ENCODE assay signal across 20 cellular contexts in genomic region chr1:167594827-167595226, GRCh38. TPM values are rescaled to one million over a fixed set of nuclear protein-coding genes. Genes with fewer than 3 reads are reported as not detected.
DNase-seq lines count a peak whose midpoint lies in the region; ATAC-seq, FAIRE-seq and TF ChIP-seq lines count a peak whose summit lies in the region.
"Had no signal": no experiment of that assay in that cellular context is flagged by ENCODE, and none has a peak within 500 bp of the region (broad histone marks: within the 10 kb centered on the region; RNA-seq: fewer than 3 reads in every experiment).

No MANE protein-coding gene starts in this region.

- CTCF ChIA-PET in SK-N-SH (lab: Yijun Ruan, JAX) = interaction anchor here (0.9 to 2.6 kb wide), 5 partner anchors 11 to 103 kb away, joined by 3 to 19 read pairs (median 3); no protein-coding TSS in a partner anchor
- CTCF ChIA-PET in K562 (lab: Yijun Ruan, JAX; ENCODE audit: low intra/inter-chr PET ratio) = no interaction called here

- ATAC-seq in SK-N-SH treated with all-trans-retinoic acid at 6 μM for 48 hours (peak; percentile 59), K562 (0 out of 3 replicates have a peak, but pooled peaks have one; percentile 27), GM18868 (IDR thresholded peaks at IDR 0.05; ENCODE audit: unreplicated experiment) (no peak), HG03460 (IDR thresholded peaks at IDR 0.05; ENCODE audit: unreplicated experiment) (no peak)
- ATAC-seq: GM23338, HepG2 had no signal

- no peak for DNase-seq in SK-N-SH
- peak; percentile 79 to 83 for DNase-seq in NCI-H446 (lab: John Stamatoyannopoulos, UW)
- no peak for DNase-seq in K562 (ENCODE audit: extremely low read depth in 1 of 4, low spot score in 3 of 4)
- DNase-seq in SJCRH30 = no peak
- DNase-seq: C1 segment of cervical spinal cord; Calu3; CD4-positive, alpha-beta T cell; DMS153; DMS79 treated with DMSO at 0.1 percent for 48 hours; EL; H7 had no signal

- H3K9ac ChIP-seq in SK-N-SH = no peak overlapping the region
- H3K9ac ChIP-seq in K562 (ENCODE audit: insufficient read depth in 1 of 2, low read depth in 2 of 2, low read length in 2 of 2) = no peak overlapping the region

- TF ChIP-seq EP300 in SK-N-SH (IDR thresholded peaks at IDR 0.05; ENCODE audit: borderline replicate concordance in 1 of 2, low read depth in 1 of 2, low read length in 1 of 2) (no peak), K562 (IDR thresholded peaks at IDR 0.05; ENCODE audit: low read length) (no peak)

- H3K9me3 ChIP-seq in SK-N-SH = no peaks in the 10 kb centered on the region
- H3K9me3 ChIP-seq in K562 (replicated peaks; ENCODE audit: control insufficient read depth, insufficient read depth, low read depth, low read length) = peaks cover 3% of the 10 kb centered on the region; the same call in 1 of the 2 replicates
- no peaks in the 10 kb centered on the region for H3K9me3 ChIP-seq in SJCRH30 (replicated peaks)

- H3K27me3 ChIP-seq in SK-N-SH (ENCODE audit: insufficient read depth) (peaks cover 3% of the 10 kb centered on the region; the same call in 1 of the 2 replicates), K562 (ENCODE audit: control insufficient read depth in 2 of 2, insufficient read depth in 2 of 2, low read length in 2 of 2) (no peaks in the 10 kb centered on the region), SJCRH30 (no peaks in the 10 kb centered on the region)

- in situ Hi-C loops in K562 (cut with MboI) = no loop called here

- H4K20me1 ChIP-seq in SK-N-SH (ENCODE audit: insufficient read depth) (no peaks in the 10 kb centered on the region), K562 (replicated peaks; ENCODE audit: control insufficient read depth, insufficient read depth, low read length) (no peaks in the 10 kb centered on the region)

- TF ChIP-seq RAD21 in SK-N-SH (IDR thresholded peaks at IDR 0.05; ENCODE audit: low read length) (no peak), K562 (CRISPR knock-in tag; conservative IDR thresholded peaks at IDR 0.05 in 1 of 2, IDR thresholded peaks at IDR 0.05 in 1 of 2) (no peak)

- intact Hi-C loops in K562 (cut with micrococcal nuclease) = no loop called here

- no peak overlapping the region for H2AFZ ChIP-seq in SK-N-SH (ENCODE audit: low read depth)
- peak overlapping the region; percentile 55 for H2AFZ ChIP-seq in K562 (ENCODE audit: low read depth, low read length)
- H2AFZ ChIP-seq: GM23338 had no signal

- no peaks in the 10 kb centered on the region for H3K36me3 ChIP-seq in SK-N-SH (replicated peaks in 1 of 2; ENCODE audit: control insufficient read depth in 1 of 2, insufficient read depth in 2 of 2, low read length in 1 of 2)
- H3K36me3 ChIP-seq in K562 (ENCODE audit: control insufficient read depth, insufficient read depth, low read length) = no peaks in the 10 kb centered on the region
- no peaks in the 10 kb centered on the region for H3K36me3 ChIP-seq in SJCRH30

- TF ChIP-seq CTCF in SK-N-SH (IDR thresholded peaks at IDR 0.05) (no peak), K562 (IDR thresholded peaks at IDR 0.05 in 2 of 3, conservative IDR thresholded peaks at IDR 0.05 in 1 of 3; ENCODE audit: insufficient read depth in 2 of 3, low read depth in 1 of 3, low read length in 3 of 3) (no peak)

- H3K79me2 ChIP-seq in SK-N-SH (ENCODE audit: insufficient read depth) = no peaks in the 10 kb centered on the region
- H3K79me2 ChIP-seq in K562 (ENCODE audit: control insufficient read depth, insufficient read depth, low read length) = no peaks in the 10 kb centered on the region

- H3K4me2 ChIP-seq in SK-N-SH = no peak overlapping the region; the same call in 1 of the 2 replicates
- no peak overlapping the region for H3K4me2 ChIP-seq in K562 (ENCODE audit: insufficient read depth, low read length)
- H3K4me2 ChIP-seq: GM23338 had no signal

- H3K9me2 ChIP-seq in SK-N-SH = no peaks in the 10 kb centered on the region

- WGBS in SK-N-SH (ENCODE audit: low lambda C conversion rate) = 38% methylated on average over 6 of the region's 6 CpGs
- WGBS in K562 (ENCODE audit: insufficient coverage, low coverage, missing lambda C conversion rate) = 61% methylated on average over 6 of the region's 6 CpGs

- no peak for FAIRE-seq in K562 (lab: Jason Lieb, UNC)
- FAIRE-seq: A204.1, G401.6, GM12891, HepG2, HTR-8/SVneo had no signal

- H3K4me1 ChIP-seq in SK-N-SH (ENCODE audit: control insufficient read depth in 1 of 2, insufficient read depth in 2 of 2, low read depth in 1 of 2, low read length in 1 of 2) (no peaks in the 10 kb centered on the region; a peak in 1 of 4 replicates), K562 (replicated peaks in 1 of 2; ENCODE audit: control insufficient read depth in 2 of 2, insufficient read depth in 2 of 2, low read length in 2 of 2) (peaks cover 0 to 2% of the 10 kb centered on the region in 2 experiments; a peak in 2 of 5 replicates), SJCRH30 (no peaks in the 10 kb centered on the region)

- H3F3A ChIP-seq in SK-N-SH (replicated peaks; ENCODE audit: insufficient read depth) = no peaks in the 10 kb centered on the region

- no TSS peak for BruUV-seq in K562 (replicated peaks; lab: Mats Ljungman, UMichigan)

- POLR2A ChIA-PET in SK-N-SH (lab: Yijun Ruan, JAX) (no interaction called here), K562 (lab: Yijun Ruan, JAX) (interaction anchor here (0.8 to 2.4 kb wide), 7 partner anchors 9 to 41 kb away, joined by 3 to 8 read pairs (median 3); partner anchors contain the start of gene CREG1)

- no peak for TF ChIP-seq POLR2A in K562 (conservative IDR thresholded peaks at IDR 0.05)

- H3K9me1 ChIP-seq in K562 (ENCODE audit: control insufficient read depth, insufficient read depth, low read length) = no peaks in the 10 kb centered on the region

- H3K4me3 ChIP-seq in SK-N-SH (ENCODE audit: low read depth in 2 of 2, low read length in 1 of 2) (no peak overlapping the region), K562 (no peak overlapping the region), SJCRH30 (no peak overlapping the region)
- H3K4me3 ChIP-seq: GM23338 had no signal

- H3K27ac ChIP-seq in SK-N-SH (ENCODE audit: low read depth in 2 of 2, low read length in 1 of 2) (no peak overlapping the region), K562 (ENCODE audit: extremely low read depth, low read depth, low read length) (no peak overlapping the region), SJCRH30 (no peak overlapping the region)

TF ChIP-seq in SK-N-SH treated with all-trans-retinoic acid at 6 μM for 48 hours, 23 proteins besides CTCF, POLR2A, EP300 and RAD21 (continues in another document):
- TF ChIP-seq ZNF70 (CRISPR knock-in tag; IDR thresholded peaks at IDR 0.05) (no peak), TCF4 (CRISPR knock-in tag; IDR thresholded peaks at IDR 0.05; ENCODE audit: borderline replicate concordance) (no peak)

TF ChIP-seq in SK-N-SH, 30 proteins besides CTCF, POLR2A, EP300 and RAD21 (continues in another document):
- no peak for TF ChIP-seq EZH2phosphoT487 (IDR thresholded peaks at IDR 0.05; ENCODE audit: borderline replicate concordance, low read depth)
- TF ChIP-seq RCOR1 (IDR thresholded peaks at IDR 0.05; ENCODE audit: low read length) = no peak

TF ChIP-seq in K562, 482 proteins besides CTCF, POLR2A, EP300 and RAD21 (continues in another document):
- TF ChIP-seq NR2C1 (IDR thresholded peaks at IDR 0.05) = no peak
- no peak for TF ChIP-seq NR2C1 (tag; IDR thresholded peaks at IDR 0.05)

RNA-seq across cellular contexts. Expression of gene RCSD1, which starts 35.2 kb away (rescaled TPM):
- 0.02 and 0.03 TPM in 2 replicates for polyA plus RNA-seq in SK-N-SH (2012; rRNA removed)
- polyA plus RNA-seq in SK-N-SH (2012; cell fraction: cytosol; rRNA removed) = 0.03 and 0.04 TPM in 2 replicates
- not detected in 2 replicates for polyA plus RNA-seq in SK-N-SH (2012; cell fraction: nucleus; rRNA removed)
- total RNA-seq in K562 (2011; cell fraction: chromatin; rRNA removed; ENCODE audit: low replicate concordance) = 51.0 and 78.1 TPM in 2 replicates
- total RNA-seq in K562 (2011; cell fraction: nucleolus; rRNA removed) = 34.9 and 38.6 TPM in 2 replicates
- 48.1 and 85.4 TPM in 2 replicates for total RNA-seq in K562 (2011; cell fraction: nucleoplasm; rRNA removed)
- total RNA-seq in K562 (2014; rRNA removed) = 45.3 and 48.0 TPM in 2 replicates
- 41.6 and 42.3 TPM in 2 replicates for total RNA-seq in K562 (2014; rRNA removed; fragmentation: Illumina TruSeq; extraction: Trizol)
- 37.3 and 39.4 TPM in 2 replicates for total RNA-seq in K562 (2015; rRNA removed; fragmentation: Illumina TruSeq; extraction: Trizol)
- total RNA-seq in K562 (2021) = 41.5 and 50.9 TPM in 2 replicates
- polyA plus RNA-seq in K562 (2011; rRNA removed) = 64.5 and 69.8 TPM in 2 replicates
- polyA plus RNA-seq in K562 (2011; cell fraction: cytosol; rRNA removed) = 45.8 and 49.9 TPM in 2 replicates
- 27.5 and 28.0 TPM in 2 replicates for polyA plus RNA-seq in K562 (2011; cell fraction: nucleus; rRNA removed)
- 41.5 and 91.2 TPM in 2 replicates for polyA plus RNA-seq in K562 (2012)
- polyA plus RNA-seq in K562 (2014; fragmentation: Illumina TruSeq; extraction: Trizol) = 48.3 and 50.5 TPM in 2 replicates
- 1 to 10 TPM; 7.8 to 9.1 TPM for polyA plus RNA-seq in K562 (2014; fragmentation: Nextera tagmentation; extraction: Ambion mirVana)
- polyA plus RNA-seq in K562 (2014; rRNA removed) = 53.2 and 54.5 TPM in 2 replicates
- 59.8 and 70.7 TPM in 2 replicates for polyA minus RNA-seq in K562 (2011; rRNA and poly(A)+ RNA removed)
- 34.8 and 46.1 TPM in 2 replicates for polyA minus RNA-seq in K562 (2011; cell fraction: cytosol; rRNA and poly(A)+ RNA removed)
- 19.0 and 26.1 TPM in 2 replicates for polyA minus RNA-seq in K562 (2011; cell fraction: nucleus; rRNA and poly(A)+ RNA removed)
- total RNA-seq in SJCRH30 (2014; rRNA removed; shearing (Covaris generic)) = 0.16 and 0.20 TPM in 2 replicates
- total RNA-seq: Calu3, HepG2 had no signal
- polyA plus RNA-seq: HepG2 had no signal

RNA-seq across cellular contexts. Expression of gene CREG1, which starts 41.3 kb away (rescaled TPM):
- polyA plus RNA-seq in SK-N-SH (2012; rRNA removed) (26.1 and 37.0 TPM in 2 replicates), K562 (2011; rRNA removed) (272 TPM in 2 replicates), K562 (2014; fragmentation: Illumina TruSeq; extraction: Trizol) (163 and 197 TPM in 2 replicates), K562 (2014; fragmentation: Nextera tagmentation; extraction: Ambion mirVana) (10 to 100 TPM; 45.7 to 58.2 TPM), K562 (2014; rRNA removed) (176 and 186 TPM in 2 replicates)
- polyA plus RNA-seq in SK-N-SH (2012; cell fraction: cytosol; rRNA removed) = 40.5 and 46.1 TPM in 2 replicates
- polyA plus RNA-seq in SK-N-SH (2012; cell fraction: nucleus; rRNA removed) = 11.2 and 17.5 TPM in 2 replicates
- total RNA-seq in K562 (2011; cell fraction: chromatin; rRNA removed; ENCODE audit: low replicate concordance) = 70.1 and 115 TPM in 2 replicates
- 141 and 156 TPM in 2 replicates for total RNA-seq in K562 (2011; cell fraction: nucleolus; rRNA removed)
- 172 and 258 TPM in 2 replicates for total RNA-seq in K562 (2011; cell fraction: nucleoplasm; rRNA removed)
- total RNA-seq in K562 (2014; rRNA removed) (115 and 139 TPM in 2 replicates), K562 (2014; rRNA removed; fragmentation: Illumina TruSeq; extraction: Trizol) (161 and 179 TPM in 2 replicates), K562 (2015; rRNA removed; fragmentation: Illumina TruSeq; extraction: Trizol) (164 and 178 TPM in 2 replicates), K562 (2021) (150 and 154 TPM in 2 replicates)
- 152 and 184 TPM in 2 replicates for polyA plus RNA-seq in K562 (2011; cell fraction: cytosol; rRNA removed)
- 41.7 and 74.9 TPM in 2 replicates for polyA plus RNA-seq in K562 (2011; cell fraction: nucleus; rRNA removed)
- 137 and 336 TPM in 2 replicates for polyA plus RNA-seq in K562 (2012)
- 101 and 126 TPM in 2 replicates for polyA minus RNA-seq in K562 (2011; rRNA and poly(A)+ RNA removed)
- polyA minus RNA-seq in K562 (2011; cell fraction: cytosol; rRNA and poly(A)+ RNA removed) = 59.4 and 78.2 TPM in 2 replicates
- polyA minus RNA-seq in K562 (2011; cell fraction: nucleus; rRNA and poly(A)+ RNA removed) = 17.5 and 30.3 TPM in 2 replicates
- total RNA-seq in SJCRH30 (2014; rRNA removed; shearing (Covaris generic)) = 37.5 and 39.4 TPM in 2 replicates

Comparison
In these comparisons a context has a peak if more than half of its experiments do, and no peak if none do; other contexts are left out.
1. ATAC-seq: peak in SK-N-SH treated with all-trans-retinoic acid at 6 μM for 48 hours (single experiment) and K562 (single experiment); none in GM18868 (single experiment) and HG03460 (single experiment).
2. DNase-seq: peak in NCI-H446 (2 of 2); none in SK-N-SH (single experiment), K562 (0 of 4) and SJCRH30 (0 of 2).
3. RNA of gene RCSD1, which starts 35.2 kb away (total RNA-seq): 34.9 to 85.4 TPM in K562; 0.16 to 0.20 TPM in SJCRH30; every median in the first group is over 10 times any median in the second.